ENCODE assay signal across 24 cellular contexts in genomic region chr6:105319331-105319730, GRCh38.
A peak's percentile ranks its signal among the peaks of the same experiment; 100 is the strongest.
DNase-seq lines count a peak whose midpoint lies in the region; ATAC-seq and TF ChIP-seq lines count a peak whose summit lies in the region.
"Had no signal": no experiment of that assay in that cellular context is flagged by ENCODE, and none has a peak within 500 bp of the region (broad histone marks: within the 10 kb centered on the region; RNA-seq: fewer than 3 reads in every experiment).

No MANE protein-coding gene starts in this region.

- H3K9me3 Mint-ChIP-seq in osteocyte (ENCODE audit: unreplicated experiment), result no peaks in the 10 kb centered on the region
- H3K9me3 Mint-ChIP-seq: activated naive CD8-positive, alpha-beta T cell treated with anti-CD3 and anti-CD28 coated beads, Interleukin-2, amount 50 U/mL, for 24 hours; CD4-positive, alpha-beta memory T cell; mesothelial cell of epicardium; natural killer cell; stimulated activated memory B cell treated with anti-CD40 and anti-IgM and Interleukin-4, amounts not matched to agents 10 μg/mL and 1 μg/mL and 100 μg/mL, for 72 hours had no signal

- H3K36me3 Mint-ChIP-seq in osteocyte (ENCODE audit: unreplicated experiment), result peaks cover 31% of the 10 kb centered on the region
- H3K36me3 Mint-ChIP-seq: natural killer cell had no signal

- H3K4me1 Mint-ChIP-seq in osteocyte (ENCODE audit: unreplicated experiment), result peaks cover 25% of the 10 kb centered on the region
- H3K4me1 Mint-ChIP-seq: activated naive CD8-positive, alpha-beta T cell treated with anti-CD3 and anti-CD28 coated beads, Interleukin-2, amount 50 U/mL, for 24 hours; stimulated activated memory B cell treated with anti-CD40 and anti-IgM and Interleukin-4, amounts not matched to agents 10 μg/mL and 1 μg/mL and 100 μg/mL, for 72 hours had no signal

- no peak for ATAC-seq in GM21447 (IDR thresholded peaks at IDR 0.05; ENCODE audit: unreplicated experiment)
- ATAC-seq: activated naive CD8-positive, alpha-beta T cell treated with anti-CD3 and anti-CD28 coated beads, Interleukin-2, amount 50 U/mL, for 24 hours; gastroesophageal sphincter; natural killer cell; pancreas; Right ventricle myocardium inferior; stimulated activated memory B cell treated with anti-CD40 and anti-IgM and Interleukin-4, amounts not matched to agents 10 μg/mL and 1 μg/mL and 100 μg/mL, for 72 hours had no signal

- no peak for TF ChIP-seq CTCF in osteocyte (IDR thresholded peaks at IDR 0.05)

- DNase-seq in ELR (ENCODE audit: low read depth), result peak; percentile 79
- peak; percentile 82 for DNase-seq in RPMI7951 (ENCODE audit: low read depth)
- peak; percentile 22 for DNase-seq in dedifferentiated amniotic fluid mesenchymal stem cell (ENCODE audit: extremely low spot score)
- DNase-seq in osteocyte (ENCODE audit: extremely low spot score, unreplicated experiment), result no peak
- no peak for DNase-seq in NCI-H510A treated with DMSO at 0.1 percent for 48 hours (lab: John Stamatoyannopoulos, UW)
- no peak for DNase-seq in posterior vena cava (ENCODE audit: low spot score)
- DNase-seq: activated CD8-positive, alpha-beta memory T cell treated with anti-CD3 and anti-CD28 coated beads, Interleukin-2, amount 50 U/mL, for 4 hours; activated effector memory CD4-positive, alpha-beta T cell treated with Interleukin-2 at 50 U/mL for 16 hours; activated naive CD8-positive, alpha-beta T cell treated with anti-CD3 and anti-CD28 coated beads, Interleukin-2, amount 50 U/mL, for 24 hours; CD4-positive, alpha-beta memory T cell; DMS53; left cardiac atrium; natural killer cell; NCI-H1105; NCI-H2081; NCI-H510A; pancreas; T-helper 1 cell; testis had no signal

- intact Hi-C loops in posterior vena cava (cut with DNase I), result no loop called here

- no peaks in the 10 kb centered on the region for H3K27me3 Mint-ChIP-seq in osteocyte (ENCODE audit: unreplicated experiment)
- H3K27me3 Mint-ChIP-seq: activated naive CD8-positive, alpha-beta T cell treated with anti-CD3 and anti-CD28 coated beads, Interleukin-2, amount 50 U/mL, for 24 hours; CD4-positive, alpha-beta memory T cell; stimulated activated memory B cell treated with anti-CD40 and anti-IgM and Interleukin-4, amounts not matched to agents 10 μg/mL and 1 μg/mL and 100 μg/mL, for 72 hours had no signal

- peak overlapping the region; percentile 89 for H3K27ac Mint-ChIP-seq in osteocyte (ENCODE audit: unreplicated experiment)
- H3K27ac Mint-ChIP-seq: activated naive CD8-positive, alpha-beta T cell treated with anti-CD3 and anti-CD28 coated beads, Interleukin-2, amount 50 U/mL, for 24 hours; CD4-positive, alpha-beta memory T cell; natural killer cell; stimulated activated memory B cell treated with anti-CD40 and anti-IgM and Interleukin-4, amounts not matched to agents 10 μg/mL and 1 μg/mL and 100 μg/mL, for 72 hours had no signal

- H3K4me3 Mint-ChIP-seq in osteocyte (ENCODE audit: unreplicated experiment), result no peak overlapping the region
- H3K4me3 Mint-ChIP-seq: activated naive CD8-positive, alpha-beta T cell treated with anti-CD3 and anti-CD28 coated beads, Interleukin-2, amount 50 U/mL, for 24 hours; CD4-positive, alpha-beta memory T cell; mesothelial cell of epicardium; natural killer cell; stimulated activated memory B cell treated with anti-CD40 and anti-IgM and Interleukin-4, amounts not matched to agents 10 μg/mL and 1 μg/mL and 100 μg/mL, for 72 hours had no signal

Comparison
In these comparisons a context has a peak if more than half of its experiments do, and no peak if none do; other contexts are left out.
1. DNase-seq: peak in ELR (single experiment), RPMI7951 (single experiment) and dedifferentiated amniotic fluid mesenchymal stem cell (single experiment); none in osteocyte (single experiment), NCI-H510A treated with DMSO at 0.1 percent for 48 hours (single experiment) and posterior vena cava (single experiment).